In genomic region chr7:93115796-93116195, GRCh38 we compare ENCODE assay signal across 11 cellular contexts. TPM values are rescaled to one million over a fixed set of nuclear protein-coding genes. Genes with fewer than 3 reads are reported as not detected.
A peak's percentile ranks its signal among the peaks of the same experiment; 100 is the strongest.
DNase-seq lines count a peak whose midpoint lies in the region; ATAC-seq and TF ChIP-seq lines count a peak whose summit lies in the region.
"Had no signal": no experiment of that assay in that cellular context is flagged by ENCODE, and none has a peak within 500 bp of the region (broad histone marks: within the 10 kb centered on the region; RNA-seq: fewer than 3 reads in every experiment).

No MANE protein-coding gene starts in this region.

- DNase-seq in activated T-cell treated with anti-CD3 and anti-CD28 coated beads, Interleukin-2, amount 50 U/mL, for 24 hours, result peak; percentile 50
- no peak for DNase-seq in activated T-cell treated with anti-CD3 and anti-CD28 coated beads for 4 hours
- peak; percentile 71 for DNase-seq in epithelial cell of prostate (ENCODE audit: low read depth, low spot score)
- DNase-seq in stimulated activated naive CD8-positive, alpha-beta T cell treated with anti-CD3 and anti-CD28 coated beads, Interleukin-15, amount 100 ng/mL, for 72 hours, result no peak
- no peak for DNase-seq in transverse colon
- DNase-seq: stomach had no signal

- ATAC-seq in stimulated activated naive CD8-positive, alpha-beta T cell treated with anti-CD3 and anti-CD28 coated beads, Interleukin-15, amount 100 ng/mL, for 72 hours, result peak; percentile 89
- ATAC-seq in GM18505 (IDR thresholded peaks at IDR 0.05; ENCODE audit: unreplicated experiment) (no peak), HG03457 (IDR thresholded peaks at IDR 0.05; ENCODE audit: unreplicated experiment) (no peak)
- ATAC-seq: HepG2 had no signal

- H3K27me3 ChIP-seq in transverse colon, result no peaks in the 10 kb centered on the region
- H3K27me3 ChIP-seq: stomach had no signal

- no peak for TF ChIP-seq EP300 in transverse colon (IDR thresholded peaks at IDR 0.05; ENCODE audit: low read depth)

- peaks cover 0 to 1% (median 0%) of the 10 kb centered on the region in 4 donors for H3K36me3 ChIP-seq in transverse colon

- WGBS in transverse colon (ENCODE audit: low coverage in 1 of 2), 2 donors, result 46 to 81% methylated on average over 2 to 7 of the region's 7 CpGs

- peak overlapping the region; percentile 76 for H3K27ac ChIP-seq in epithelial cell of prostate
- no peak overlapping the region for H3K27ac ChIP-seq in transverse colon
- H3K27ac ChIP-seq: parathyroid adenoma, stomach had no signal

- H3K4me1 ChIP-seq in transverse colon, result peaks cover 0 to 28% (median 13%) of the 10 kb centered on the region in 4 donors
- H3K4me1 ChIP-seq: parathyroid adenoma had no signal

- peaks cover 32% of the 10 kb centered on the region for H3K9me3 Mint-ChIP-seq in activated T-cell treated with anti-CD3 and anti-CD28 coated beads, Interleukin-2, amount 50 U/mL, for 24 hours
- peaks cover 50% of the 10 kb centered on the region for H3K9me3 Mint-ChIP-seq in T-helper 1 cell treated with Interleukin-12 subunit alpha and Interleukin-12 subunit beta and Interleukin-4 antibody, amounts not matched to agents 30 μg/mL and 1 μg/mL, for 36 hours
- peaks cover 17 to 22% of the 10 kb centered on the region in 2 donors for H3K9me3 Mint-ChIP-seq in stimulated activated naive CD8-positive, alpha-beta T cell treated with anti-CD3 and anti-CD28 coated beads, Interleukin-15, amount 100 ng/mL, for 72 hours

- H3K4me1 Mint-ChIP-seq in activated T-cell treated with anti-CD3 and anti-CD28 coated beads, Interleukin-2, amount 50 U/mL, for 24 hours (ENCODE audit: low read depth), result peaks cover 64% of the 10 kb centered on the region
- H3K4me1 Mint-ChIP-seq in T-helper 1 cell treated with Interleukin-12 subunit alpha and Interleukin-12 subunit beta and Interleukin-4 antibody, amounts not matched to agents 30 μg/mL and 1 μg/mL, for 36 hours (ENCODE audit: low read depth), result peaks cover 57% of the 10 kb centered on the region
- H3K4me1 Mint-ChIP-seq in stimulated activated naive CD8-positive, alpha-beta T cell treated with anti-CD3 and anti-CD28 coated beads, Interleukin-15, amount 100 ng/mL, for 72 hours, result peaks cover 36% of the 10 kb centered on the region

- TF ChIP-seq POLR2A in transverse colon (IDR thresholded peaks at IDR 0.05) (no peak), GM18505 (IDR thresholded peaks at IDR 0.05; ENCODE audit: borderline replicate concordance, extremely low read depth, insufficient read depth, insufficient read length) (no peak)

- in situ Hi-C loops in transverse colon (cut with MboI; ENCODE audit: low pct_ligation_motif_present in 1 of 4, low pct_unique_long_range_greater_than_20kb in 1 of 4, low sequenced_read_pairs in 3 of 4), result no loop called here

- H3K4me3 ChIP-seq in transverse colon, result peak overlapping the region in 1 of 4 donors; percentile 54

- peak overlapping the region; percentile 72 for H3K4me3 Mint-ChIP-seq in activated T-cell treated with anti-CD3 and anti-CD28 coated beads, Interleukin-2, amount 50 U/mL, for 24 hours
- H3K4me3 Mint-ChIP-seq in T-helper 1 cell treated with Interleukin-12 subunit alpha and Interleukin-12 subunit beta and Interleukin-4 antibody, amounts not matched to agents 30 μg/mL and 1 μg/mL, for 36 hours, result peak overlapping the region; percentile 89
- peak overlapping the region; percentile 74 to 84 for H3K4me3 Mint-ChIP-seq in stimulated activated naive CD8-positive, alpha-beta T cell treated with anti-CD3 and anti-CD28 coated beads, Interleukin-15, amount 100 ng/mL, for 72 hours

- H3K27ac Mint-ChIP-seq in activated T-cell treated with anti-CD3 and anti-CD28 coated beads, Interleukin-2, amount 50 U/mL, for 24 hours, result peak overlapping the region; percentile 90
- peak overlapping the region; percentile 82 for H3K27ac Mint-ChIP-seq in T-helper 1 cell treated with Interleukin-12 subunit alpha and Interleukin-12 subunit beta and Interleukin-4 antibody, amounts not matched to agents 30 μg/mL and 1 μg/mL, for 36 hours
- H3K27ac Mint-ChIP-seq in stimulated activated naive CD8-positive, alpha-beta T cell treated with anti-CD3 and anti-CD28 coated beads, Interleukin-15, amount 100 ng/mL, for 72 hours, result peak overlapping the region in 1 of 2 donors; percentile 47

- no peaks in the 10 kb centered on the region for H3K27me3 Mint-ChIP-seq in activated T-cell treated with anti-CD3 and anti-CD28 coated beads, Interleukin-2, amount 50 U/mL, for 24 hours
- H3K27me3 Mint-ChIP-seq in T-helper 1 cell treated with Interleukin-12 subunit alpha and Interleukin-12 subunit beta and Interleukin-4 antibody, amounts not matched to agents 30 μg/mL and 1 μg/mL, for 36 hours (ENCODE audit: low read depth), result no peaks in the 10 kb centered on the region
- H3K27me3 Mint-ChIP-seq in stimulated activated naive CD8-positive, alpha-beta T cell treated with anti-CD3 and anti-CD28 coated beads, Interleukin-15, amount 100 ng/mL, for 72 hours, result no peaks in the 10 kb centered on the region

- intact Hi-C loops in transverse colon (cut with DNase I; ENCODE audit: low total_unique reads), result no loop called here

- peaks cover 51% of the 10 kb centered on the region for H3K36me3 Mint-ChIP-seq in activated T-cell treated with anti-CD3 and anti-CD28 coated beads, Interleukin-2, amount 50 U/mL, for 24 hours (ENCODE audit: low read depth)
- peaks cover 76% of the 10 kb centered on the region for H3K36me3 Mint-ChIP-seq in T-helper 1 cell treated with Interleukin-12 subunit alpha and Interleukin-12 subunit beta and Interleukin-4 antibody, amounts not matched to agents 30 μg/mL and 1 μg/mL, for 36 hours (ENCODE audit: low read depth)

- TF ChIP-seq CTCF in transverse colon (IDR thresholded peaks at IDR 0.05), result no peak

- H3K9me3 ChIP-seq in transverse colon, result peaks cover 0 to 5% of the 10 kb centered on the region in 2 donors

RNA-seq across cellular contexts. Expression of gene SAMD9, which starts 2.0 kb away (rescaled TPM):
- 10 to 100 TPM in 3 of 4 donors, 1 to 10 TPM in 1; 2.6 to 25.6 (median 14.3) TPM for total RNA-seq in transverse colon

RNA-seq across cellular contexts. Expression of gene SAMD9L, which starts 32.4 kb away (rescaled TPM):
- total RNA-seq in transverse colon, result 10 to 100 TPM in 3 of 4 donors, 1 to 10 TPM in 1; 7.2 to 28.8 (median 16.4) TPM
- total RNA-seq: HepG2 had no signal

Comparison
In these comparisons a context has a peak if more than half of its experiments do, and no peak if none do; other contexts are left out.
1. DNase-seq: peak in activated T-cell treated with anti-CD3 and anti-CD28 coated beads, Interleukin-2, amount 50 U/mL, for 24 hours (single experiment) and epithelial cell of prostate (single experiment); none in activated T-cell treated with anti-CD3 and anti-CD28 coated beads for 4 hours (single experiment), stimulated activated naive CD8-positive, alpha-beta T cell treated with anti-CD3 and anti-CD28 coated beads, Interleukin-15, amount 100 ng/mL, for 72 hours (0 of 2) and transverse colon (single experiment).
2. Peak in every context shown above with its lines, with median percentiles within 50 percentile points of each other: H3K4me3 Mint-ChIP-seq.